In the genomic region with DNA sequence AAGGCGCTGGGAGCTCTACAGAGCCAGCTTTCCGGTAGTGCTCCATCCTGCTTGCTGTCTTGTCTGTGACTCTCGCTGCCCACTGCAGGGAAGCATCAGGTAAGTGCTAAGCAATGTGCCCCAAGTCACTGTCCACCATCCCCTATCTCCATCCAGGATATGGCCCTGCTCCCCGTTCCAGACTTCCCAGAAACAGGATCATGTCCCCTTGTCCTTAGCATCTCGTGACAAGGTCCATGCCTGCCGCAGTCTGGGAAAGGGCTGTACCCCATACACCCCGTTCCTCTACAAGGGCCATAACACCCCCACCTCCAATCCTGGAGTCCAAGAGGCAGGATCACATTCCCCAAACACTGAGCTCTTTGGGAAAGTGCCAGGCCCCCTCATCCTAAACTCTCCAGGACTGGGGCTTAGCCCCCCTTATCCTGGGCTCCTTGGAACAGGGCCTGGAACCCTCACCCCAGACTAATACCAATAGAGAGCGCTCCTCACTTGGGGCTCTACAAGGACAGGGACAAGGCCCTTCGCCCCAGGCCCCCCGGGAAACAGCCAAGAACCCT, we compare ENCODE assay signal across 1 cellular context.
TF ChIP-seq lines count a peak whose summit lies in the region.

No MANE protein-coding gene starts in this region.

TF ChIP-seq in K562, 482 proteins besides CTCF, POLR2A, EP300 and RAD21:
- TF ChIP-seq ZNF766 (CRISPR knock-in tag; conservative IDR thresholded peaks at IDR 0.05) = no peak
- TF ChIP-seq MTA3 (IDR thresholded peaks at IDR 0.05; ENCODE audit: borderline replicate concordance) = no peak
- TF ChIP-seq MEF2D (tag; conservative IDR thresholded peaks at IDR 0.05; ENCODE audit: low read depth) = no peak
- TF ChIP-seq MTA2 (IDR thresholded peaks at IDR 0.05; ENCODE audit: low read depth) = no peak
- TF ChIP-seq NCOR1 (IDR thresholded peaks at IDR 0.05) = no peak
- TF ChIP-seq, protein P1, sequence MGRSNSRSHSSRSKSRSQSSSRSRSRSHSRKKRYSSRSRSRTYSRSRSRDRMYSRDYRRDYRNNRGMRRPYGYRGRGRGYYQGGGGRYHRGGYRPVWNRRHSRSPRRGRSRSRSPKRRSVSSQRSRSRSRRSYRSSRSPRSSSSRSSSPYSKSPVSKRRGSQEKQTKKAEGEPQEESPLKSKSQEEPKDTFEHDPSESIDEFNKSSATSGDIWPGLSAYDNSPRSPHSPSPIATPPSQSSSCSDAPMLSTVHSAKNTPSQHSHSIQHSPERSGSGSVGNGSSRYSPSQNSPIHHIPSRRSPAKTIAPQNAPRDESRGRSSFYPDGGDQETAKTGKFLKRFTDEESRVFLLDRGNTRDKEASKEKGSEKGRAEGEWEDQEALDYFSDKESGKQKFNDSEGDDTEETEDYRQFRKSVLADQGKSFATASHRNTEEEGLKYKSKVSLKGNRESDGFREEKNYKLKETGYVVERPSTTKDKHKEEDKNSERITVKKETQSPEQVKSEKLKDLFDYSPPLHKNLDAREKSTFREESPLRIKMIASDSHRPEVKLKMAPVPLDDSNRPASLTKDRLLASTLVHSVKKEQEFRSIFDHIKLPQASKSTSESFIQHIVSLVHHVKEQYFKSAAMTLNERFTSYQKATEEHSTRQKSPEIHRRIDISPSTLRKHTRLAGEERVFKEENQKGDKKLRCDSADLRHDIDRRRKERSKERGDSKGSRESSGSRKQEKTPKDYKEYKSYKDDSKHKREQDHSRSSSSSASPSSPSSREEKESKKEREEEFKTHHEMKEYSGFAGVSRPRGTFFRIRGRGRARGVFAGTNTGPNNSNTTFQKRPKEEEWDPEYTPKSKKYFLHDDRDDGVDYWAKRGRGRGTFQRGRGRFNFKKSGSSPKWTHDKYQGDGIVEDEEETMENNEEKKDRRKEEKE (IDR thresholded peaks at IDR 0.05; ENCODE audit: borderline replicate concordance in 1 of 2, control insufficient read depth in 1 of 2, low read depth in 2 of 2, low read length in 1 of 2) = no peak
- no peak for TF ChIP-seq ZNF3 (CRISPR knock-in tag; IDR thresholded peaks at IDR 0.05)
- TF ChIP-seq NFIX (CRISPR knock-in tag; IDR thresholded peaks at IDR 0.05; ENCODE audit: low read depth) = no peak
- TF ChIP-seq OTX1 (CRISPR knock-in tag; IDR thresholded peaks at IDR 0.05) = no peak
- no peak for TF ChIP-seq ELF1 (tag; IDR thresholded peaks at IDR 0.05)
- no peak for TF ChIP-seq E2F3 (CRISPR knock-in tag; IDR thresholded peaks at IDR 0.05)
- TF ChIP-seq YBX1 (IDR thresholded peaks at IDR 0.05) = no peak
- TF ChIP-seq CBX3 (IDR thresholded peaks at IDR 0.05; ENCODE audit: borderline replicate concordance in 1 of 2, low read length in 2 of 2) = no peak
- TF ChIP-seq, protein P2, sequence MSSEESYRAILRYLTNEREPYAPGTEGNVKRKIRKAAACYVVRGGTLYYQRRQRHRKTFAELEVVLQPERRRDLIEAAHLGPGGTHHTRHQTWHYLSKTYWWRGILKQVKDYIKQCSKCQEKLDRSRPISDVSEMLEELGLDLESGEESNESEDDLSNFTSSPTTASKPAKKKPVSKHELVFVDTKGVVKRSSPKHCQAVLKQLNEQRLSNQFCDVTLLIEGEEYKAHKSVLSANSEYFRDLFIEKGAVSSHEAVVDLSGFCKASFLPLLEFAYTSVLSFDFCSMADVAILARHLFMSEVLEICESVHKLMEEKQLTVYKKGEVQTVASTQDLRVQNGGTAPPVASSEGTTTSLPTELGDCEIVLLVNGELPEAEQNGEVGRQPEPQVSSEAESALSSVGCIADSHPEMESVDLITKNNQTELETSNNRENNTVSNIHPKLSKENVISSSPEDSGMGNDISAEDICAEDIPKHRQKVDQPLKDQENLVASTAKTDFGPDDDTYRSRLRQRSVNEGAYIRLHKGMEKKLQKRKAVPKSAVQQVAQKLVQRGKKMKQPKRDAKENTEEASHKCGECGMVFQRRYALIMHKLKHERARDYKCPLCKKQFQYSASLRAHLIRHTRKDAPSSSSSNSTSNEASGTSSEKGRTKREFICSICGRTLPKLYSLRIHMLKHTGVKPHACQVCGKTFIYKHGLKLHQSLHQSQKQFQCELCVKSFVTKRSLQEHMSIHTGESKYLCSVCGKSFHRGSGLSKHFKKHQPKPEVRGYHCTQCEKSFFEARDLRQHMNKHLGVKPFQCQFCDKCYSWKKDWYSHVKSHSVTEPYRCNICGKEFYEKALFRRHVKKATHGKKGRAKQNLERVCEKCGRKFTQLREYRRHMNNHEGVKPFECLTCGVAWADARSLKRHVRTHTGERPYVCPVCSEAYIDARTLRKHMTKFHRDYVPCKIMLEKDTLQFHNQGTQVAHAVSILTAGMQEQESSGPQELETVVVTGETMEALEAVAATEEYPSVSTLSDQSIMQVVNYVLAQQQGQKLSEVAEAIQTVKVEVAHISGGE (CRISPR knock-in tag; IDR thresholded peaks at IDR 0.05) = no peak
- TF ChIP-seq ESRRA (IDR thresholded peaks at IDR 0.05; ENCODE audit: borderline replicate concordance, low read depth) = no peak
